ENCODE assay signal across 8 cellular contexts in the genomic region with DNA sequence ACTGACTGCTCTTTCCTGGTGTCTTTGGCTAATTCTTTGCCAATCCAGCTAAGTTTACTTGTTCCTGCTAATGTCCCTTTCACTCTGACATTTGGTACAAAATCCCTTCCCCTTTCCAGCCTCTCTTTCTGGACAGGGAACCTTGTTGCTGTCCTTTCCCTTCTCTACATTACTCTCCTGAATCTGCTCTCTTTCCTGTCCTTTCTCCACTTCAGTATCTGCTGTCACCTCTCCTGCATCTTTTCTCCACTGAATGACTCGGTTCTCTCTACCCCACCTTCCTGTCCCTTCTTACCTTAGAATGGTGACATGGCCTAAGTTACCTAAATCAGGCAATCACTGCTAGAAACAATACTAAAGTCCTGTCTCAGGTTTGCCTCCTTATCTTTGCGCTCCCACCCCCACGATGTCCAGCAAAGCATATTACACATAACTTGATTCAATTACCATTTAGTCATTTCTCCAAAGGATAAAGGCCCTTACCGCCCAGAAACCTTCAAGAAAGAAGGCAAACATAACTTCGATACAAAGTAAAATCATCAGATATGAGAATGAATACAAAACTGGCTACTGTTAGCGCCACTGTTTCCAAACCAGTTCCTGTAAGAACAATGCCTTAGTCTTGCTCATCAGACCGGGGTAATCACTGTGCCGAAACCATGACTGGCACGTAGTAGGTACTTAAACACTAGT. TPM values are rescaled to one million over a fixed set of nuclear protein-coding genes. Genes with fewer than 3 reads are reported as not detected.
DNase-seq lines count a peak whose midpoint lies in the region; ATAC-seq and TF ChIP-seq lines count a peak whose summit lies in the region.

No MANE protein-coding gene starts in this region.

- peaks cover 4% of the 10 kb centered on the region for H3K36me3 ChIP-seq in CD4-positive, CD25-positive, alpha-beta regulatory T cell (ENCODE audit: control insufficient read depth, insufficient read depth, low read length)
- no peaks in the 10 kb centered on the region for H3K36me3 ChIP-seq in Loucy (ENCODE audit: insufficient read depth, low read length)
- no peaks in the 10 kb centered on the region for H3K36me3 ChIP-seq in neural cell (ENCODE audit: insufficient read depth, low read length)

- peaks cover 18% of the 10 kb centered on the region for H3K4me1 ChIP-seq in CD4-positive, CD25-positive, alpha-beta regulatory T cell (ENCODE audit: control insufficient read depth, insufficient read depth, low read length, poor library complexity, severe bottlenecking)
- H3K4me1 ChIP-seq in Loucy (ENCODE audit: insufficient read depth, low read length, poor library complexity, severe bottlenecking) = peaks cover 16% of the 10 kb centered on the region

- peaks cover 36% of the 10 kb centered on the region for H4K20me1 ChIP-seq in Loucy (ENCODE audit: insufficient read depth, low read length, poor library complexity, severe bottlenecking)
- no peaks in the 10 kb centered on the region for H4K20me1 ChIP-seq in neural cell (ENCODE audit: insufficient read depth)

- H3K9me3 Mint-ChIP-seq in CD4-positive, CD25-positive, alpha-beta regulatory T cell = no peaks in the 10 kb centered on the region

- peak; percentile 3 to 13 for ATAC-seq in CD4-positive, CD25-positive, alpha-beta regulatory T cell (ENCODE audit: low read depth in 2 of 2)
- ATAC-seq in GM21360 (IDR thresholded peaks at IDR 0.05; ENCODE audit: unreplicated experiment) = no peak

- peak in 1 of 3 donors; percentile 17 for DNase-seq in CD4-positive, CD25-positive, alpha-beta regulatory T cell
- DNase-seq in dorsolateral prefrontal cortex (no peak), glomerular visceral epithelial cell (ENCODE audit: extremely low spot score) (no peak), islet precursor cell (no peak), HuH-7 (ENCODE audit: low spot score) (no peak)

- TF ChIP-seq RAD21 in neural cell (conservative IDR thresholded peaks at IDR 0.05) = no peak

- H3K79me2 ChIP-seq in Loucy (ENCODE audit: insufficient read depth, low read length) = peaks cover 59% of the 10 kb centered on the region
- peaks cover 47% of the 10 kb centered on the region for H3K79me2 ChIP-seq in neural cell (replicated peaks; ENCODE audit: insufficient read depth, low read length)

- no peaks in the 10 kb centered on the region for H3K27me3 Mint-ChIP-seq in CD4-positive, CD25-positive, alpha-beta regulatory T cell

- TF ChIP-seq CTCF in Loucy (conservative IDR thresholded peaks at IDR 0.05; ENCODE audit: low read length) (no peak), dorsolateral prefrontal cortex (IDR thresholded peaks at IDR 0.05 in 54 of 56, conservative IDR thresholded peaks at IDR 0.05 in 2 of 56; ENCODE audit: low read depth in 1 of 56, partially characterized antibody in 56 of 56) (no peak), neural cell (IDR thresholded peaks at IDR 0.05; ENCODE audit: poor library complexity, severe bottlenecking) (no peak)

- H3K4me3 ChIP-seq in CD4-positive, CD25-positive, alpha-beta regulatory T cell (ENCODE audit: low read depth, low read length) = peak overlapping the region; percentile 99
- H3K4me3 ChIP-seq in Loucy (ENCODE audit: low read length, poor library complexity, severe bottlenecking) = peak overlapping the region; percentile 81
- peak overlapping the region; percentile 64 to 100 (median 94) for H3K4me3 ChIP-seq in dorsolateral prefrontal cortex
- peak overlapping the region; percentile 86 for H3K4me3 ChIP-seq in neural cell (ENCODE audit: low read length)

- TF ChIP-seq EP300 in neural cell (conservative IDR thresholded peaks at IDR 0.05; ENCODE audit: poor library complexity, severe bottlenecking) = no peak

- H3K9me2 ChIP-seq in Loucy (replicated peaks; ENCODE audit: low read depth, low read length) = no peaks in the 10 kb centered on the region
- no peaks in the 10 kb centered on the region for H3K9me2 ChIP-seq in neural cell (ENCODE audit: insufficient read depth, low read length)

- peak overlapping the region; percentile 89 to 95 (median 92) for H3K4me3 Mint-ChIP-seq in CD4-positive, CD25-positive, alpha-beta regulatory T cell

- no peaks in the 10 kb centered on the region for H3K9me3 ChIP-seq in CD4-positive, CD25-positive, alpha-beta regulatory T cell (ENCODE audit: control insufficient read depth in 2 of 2, low read length in 2 of 2)
- H3K9me3 ChIP-seq in Loucy (ENCODE audit: insufficient read depth, low read depth, low read length) = no peaks in the 10 kb centered on the region
- H3K9me3 ChIP-seq in neural cell (ENCODE audit: low read length) = no peaks in the 10 kb centered on the region

- H3F3A ChIP-seq in Loucy (ENCODE audit: low read depth) (no peaks in the 10 kb centered on the region), neural cell (ENCODE audit: insufficient read depth, low read length, poor library complexity, severe bottlenecking) (no peaks in the 10 kb centered on the region)

- H3K9ac ChIP-seq in Loucy (ENCODE audit: low read depth, low read length, poor library complexity, severe bottlenecking) (peak overlapping the region; percentile 94), neural cell (ENCODE audit: low read length) (peak overlapping the region; percentile 95)

- H3K36me3 Mint-ChIP-seq in CD4-positive, CD25-positive, alpha-beta regulatory T cell = peaks cover 11% of the 10 kb centered on the region

- H3K4me1 Mint-ChIP-seq in CD4-positive, CD25-positive, alpha-beta regulatory T cell = peaks cover 37 to 63% (median 53%) of the 10 kb centered on the region in 4 donors

- intact Hi-C loops in dorsolateral prefrontal cortex (cut with DNase I) = loop anchor here (2.0 to 5.0 kb wide), 2 partner anchors 142 to 1376 kb away; partner anchors contain the start of genes CPEB2 (in 1 of the 2) and RAB28 (in 1 of the 2)

- H3K4me2 ChIP-seq in Loucy (ENCODE audit: low read depth, low read length, poor library complexity, severe bottlenecking) (peak overlapping the region; percentile 89), neural cell (ENCODE audit: low read length) (peak overlapping the region; percentile 96)

- no peaks in the 10 kb centered on the region for H3K27me3 ChIP-seq in CD4-positive, CD25-positive, alpha-beta regulatory T cell (ENCODE audit: control insufficient read depth, insufficient read depth, low read length)
- H3K27me3 ChIP-seq in Loucy (ENCODE audit: insufficient read depth, low read length, poor library complexity, severe bottlenecking) = no peaks in the 10 kb centered on the region
- H3K27me3 ChIP-seq in dorsolateral prefrontal cortex = no peaks in the 10 kb centered on the region
- H3K27me3 ChIP-seq in neural cell (ENCODE audit: insufficient read depth, low read depth, low read length) = no peaks in the 10 kb centered on the region

- H2AFZ ChIP-seq in Loucy (ENCODE audit: low read length) (no peak overlapping the region), neural cell (ENCODE audit: low read depth, low read length) (peak overlapping the region; percentile 42)

- no peak overlapping the region for H3K27ac ChIP-seq in CD4-positive, CD25-positive, alpha-beta regulatory T cell (ENCODE audit: insufficient read depth, low read length, poor library complexity, severe bottlenecking)
- H3K27ac ChIP-seq in dorsolateral prefrontal cortex (peak overlapping the region in 6 of 59 donors; percentile 31 to 98 (median 97)), neural cell (ENCODE audit: low read length) (peak overlapping the region; percentile 71)

- H3K27ac Mint-ChIP-seq in CD4-positive, CD25-positive, alpha-beta regulatory T cell = peak overlapping the region; percentile 83 to 98 (median 92)

TF ChIP-seq in neural cell, 6 proteins besides CTCF, POLR2A, EP300 and RAD21:
- TF ChIP-seq MXI1 (conservative IDR thresholded peaks at IDR 0.05; ENCODE audit: poor library complexity, severe bottlenecking) = no peak

RNA-seq across cellular contexts. Expression of gene BOD1L1, which starts 0.9 kb away (rescaled TPM):
- 48.9 TPM for total RNA-seq in CD4-positive, CD25-positive, alpha-beta regulatory T cell
- polyA plus RNA-seq in CD4-positive, CD25-positive, alpha-beta regulatory T cell = 1 to 10 TPM; 1.4 to 2.0 (median 1.6) TPM
- 10 to 100 TPM; 36.2 to 63.5 (median 52.2) TPM for total RNA-seq in dorsolateral prefrontal cortex
- 42.3 and 43.3 TPM in 2 replicates for polyA plus RNA-seq in neural cell
- polyA minus RNA-seq in neural cell = 89.6 and 106 TPM in 2 replicates
